ENCODE assay signal across 16 cellular contexts in genomic region chr17:19347323-19348080, GRCh38. TPM values are rescaled to one million over a fixed set of nuclear protein-coding genes. Genes with fewer than 3 reads are reported as not detected.
A peak's percentile ranks its signal among the peaks of the same experiment; 100 is the strongest.
DNase-seq lines count a peak whose midpoint lies in the region; ATAC-seq and TF ChIP-seq lines count a peak whose summit lies in the region.
"Had no signal": no experiment of that assay in that cellular context is flagged by ENCODE, and none has a peak within 500 bp of the region (broad histone marks: within the 10 kb centered on the region; RNA-seq: fewer than 3 reads in every experiment).

No MANE protein-coding gene starts in this region.

- H3K27ac Mint-ChIP-seq in activated CD8-positive, alpha-beta memory T cell treated with anti-CD3 and anti-CD28 coated beads, Interleukin-2, amount 10 ng/mL, durations not matched to agents 7 days and 5 days, result no peak overlapping the region
- H3K27ac Mint-ChIP-seq: activated naive CD8-positive, alpha-beta T cell; naive thymus-derived CD8-positive, alpha-beta T cell had no signal

- no peak overlapping the region for H3K4me2 ChIP-seq in neural cell (ENCODE audit: low read length)

- no peak overlapping the region for H3K4me3 Mint-ChIP-seq in activated CD8-positive, alpha-beta memory T cell treated with anti-CD3 and anti-CD28 coated beads, Interleukin-2, amount 10 ng/mL, durations not matched to agents 7 days and 5 days
- H3K4me3 Mint-ChIP-seq: activated naive CD8-positive, alpha-beta T cell; naive thymus-derived CD8-positive, alpha-beta T cell had no signal

- no peaks in the 10 kb centered on the region for H3K4me1 Mint-ChIP-seq in activated CD8-positive, alpha-beta memory T cell treated with anti-CD3 and anti-CD28 coated beads, Interleukin-2, amount 10 ng/mL, durations not matched to agents 7 days and 5 days
- H3K4me1 Mint-ChIP-seq: naive thymus-derived CD8-positive, alpha-beta T cell had no signal

- H3K4me1 ChIP-seq in transverse colon, result peaks cover 9 to 38% (median 18%) of the 10 kb centered on the region in 4 donors

- H3K4me3 ChIP-seq in neural cell (ENCODE audit: low read length) (no peak overlapping the region), transverse colon (no peak overlapping the region)
- H3K4me3 ChIP-seq: thyroid gland had no signal

- H2AFZ ChIP-seq in neural cell (ENCODE audit: low read depth, low read length), result no peak overlapping the region

- H3K36me3 Mint-ChIP-seq in activated CD8-positive, alpha-beta memory T cell treated with anti-CD3 and anti-CD28 coated beads, Interleukin-2, amount 10 ng/mL, durations not matched to agents 7 days and 5 days, result no peaks in the 10 kb centered on the region
- H3K36me3 Mint-ChIP-seq: activated naive CD8-positive, alpha-beta T cell; naive thymus-derived CD8-positive, alpha-beta T cell had no signal

- intact Hi-C loops in transverse colon (cut with DNase I; ENCODE audit: low total_unique reads), result no loop called here

- H3K36me3 ChIP-seq in neural cell (ENCODE audit: insufficient read depth, low read length) (no peaks in the 10 kb centered on the region), transverse colon (no peaks in the 10 kb centered on the region)

- H3K27me3 Mint-ChIP-seq in activated CD8-positive, alpha-beta memory T cell treated with anti-CD3 and anti-CD28 coated beads, Interleukin-2, amount 10 ng/mL, durations not matched to agents 7 days and 5 days, result peaks cover 11% of the 10 kb centered on the region

- CTCF ChIA-PET in activated CD8-positive, alpha-beta memory T cell treated with anti-CD3 and anti-CD28 coated beads, Interleukin-2, amount 10 ng/mL, durations not matched to agents 7 days and 5 days (lab: Charles Lee), result no interaction called here

- WGBS in transverse colon (ENCODE audit: low coverage in 1 of 2), 2 donors, result 89 to 100% methylated on average over 1 to 13 of the region's 13 CpGs

- H3K27ac ChIP-seq in cingulate gyrus (ENCODE audit: low read depth, low read length) (peak overlapping the region; percentile 88), neural cell (ENCODE audit: low read length) (no peak overlapping the region), transverse colon (peak overlapping the region; percentile 64 to 82 (median 68))

- no peaks in the 10 kb centered on the region for H3K27me3 ChIP-seq in neural cell (ENCODE audit: insufficient read depth, low read depth, low read length)
- H3K27me3 ChIP-seq in transverse colon, result no peaks in the 10 kb centered on the region
- H3K27me3 ChIP-seq: thyroid gland had no signal

- DNase-seq in activated CD8-positive, alpha-beta memory T cell treated with anti-CD3 and anti-CD28 coated beads, Interleukin-2, amount 50 U/mL, for 48 hours, result peak; percentile 40
- DNase-seq in activated CD8-positive, alpha-beta memory T cell treated with anti-CD3 and anti-CD28 coated beads, Interleukin-2, amount 10 ng/mL, durations not matched to agents 7 days and 5 days, result no peak
- DNase-seq in transverse colon (no peak), NCI-H1694 (lab: John Stamatoyannopoulos, UW) (no peak)
- DNase-seq: activated CD4-positive, alpha-beta T cell treated with anti-CD3 and anti-CD28 coated beads for 1 hour; DND-41; Kasumi-1; stimulated activated CD4-positive, alpha-beta T cell treated with anti-CD3 and anti-CD28 coated beads, Interleukin-4, amount 100 ng/mL, for 4 hours; thyroid gland had no signal

- TF ChIP-seq POLR2A in transverse colon (IDR thresholded peaks at IDR 0.05), result no peak

- TF ChIP-seq CTCF in neural cell (IDR thresholded peaks at IDR 0.05; ENCODE audit: poor library complexity, severe bottlenecking) (no peak), transverse colon (IDR thresholded peaks at IDR 0.05) (no peak)

- in situ Hi-C loops in transverse colon (cut with MboI; ENCODE audit: low pct_ligation_motif_present in 1 of 4, low pct_unique_long_range_greater_than_20kb in 1 of 4, low sequenced_read_pairs in 3 of 4), result no loop called here

- no peak overlapping the region for H3K9ac ChIP-seq in neural cell (ENCODE audit: low read length)

- TF ChIP-seq EP300 in neural cell (conservative IDR thresholded peaks at IDR 0.05; ENCODE audit: poor library complexity, severe bottlenecking) (no peak), transverse colon (IDR thresholded peaks at IDR 0.05; ENCODE audit: low read depth) (no peak)

- no peaks in the 10 kb centered on the region for H4K20me1 ChIP-seq in neural cell (ENCODE audit: insufficient read depth)

- no peaks in the 10 kb centered on the region for H3K9me3 ChIP-seq in neural cell (ENCODE audit: low read length)
- no peaks in the 10 kb centered on the region for H3K9me3 ChIP-seq in transverse colon
- H3K9me3 ChIP-seq: thyroid gland had no signal

- no peak for TF ChIP-seq RAD21 in neural cell (conservative IDR thresholded peaks at IDR 0.05)

- H3F3A ChIP-seq in neural cell (ENCODE audit: insufficient read depth, low read length, poor library complexity, severe bottlenecking), result no peaks in the 10 kb centered on the region

- no peaks in the 10 kb centered on the region for H3K79me2 ChIP-seq in neural cell (replicated peaks; ENCODE audit: insufficient read depth, low read length)

- no peaks in the 10 kb centered on the region for H3K9me3 Mint-ChIP-seq in activated CD8-positive, alpha-beta memory T cell treated with anti-CD3 and anti-CD28 coated beads, Interleukin-2, amount 10 ng/mL, durations not matched to agents 7 days and 5 days (ENCODE audit: low read depth)
- H3K9me3 Mint-ChIP-seq: naive thymus-derived CD8-positive, alpha-beta T cell had no signal

- H3K9me2 ChIP-seq in neural cell (ENCODE audit: insufficient read depth, low read length), result no peaks in the 10 kb centered on the region

- no peak for ATAC-seq in activated CD8-positive, alpha-beta memory T cell treated with anti-CD3 and anti-CD28 coated beads, Interleukin-2, amount 10 ng/mL, durations not matched to agents 7 days and 5 days
- no peak for ATAC-seq in HG03565 (IDR thresholded peaks at IDR 0.05; ENCODE audit: unreplicated experiment)
- no peak for ATAC-seq in GM21447 (IDR thresholded peaks at IDR 0.05; ENCODE audit: unreplicated experiment)
- ATAC-seq: naive thymus-derived CD8-positive, alpha-beta T cell had no signal

TF ChIP-seq in neural cell, 6 proteins besides CTCF, POLR2A, EP300 and RAD21:
- TF ChIP-seq POLR2AphosphoS5 (IDR thresholded peaks at IDR 0.05) (peak; percentile 39), REST (IDR thresholded peaks at IDR 0.05; ENCODE audit: borderline replicate concordance) (no peak), SMC3 (conservative IDR thresholded peaks at IDR 0.05; ENCODE audit: poor library complexity) (no peak), EZH2 (IDR thresholded peaks at IDR 0.05; ENCODE audit: borderline replicate concordance, insufficient read depth, low read length, poor library complexity, severe bottlenecking) (no peak), TAF1 (IDR thresholded peaks at IDR 0.05; ENCODE audit: low read depth) (no peak), MXI1 (conservative IDR thresholded peaks at IDR 0.05; ENCODE audit: poor library complexity, severe bottlenecking) (no peak)

RNA-seq across cellular contexts. Expression of gene B9D1, which starts 15.0 kb away (rescaled TPM):
- total RNA-seq in activated CD8-positive, alpha-beta memory T cell treated with anti-CD3 and anti-CD28 coated beads, Interleukin-2, amount 10 ng/mL, durations not matched to agents 7 days and 5 days, result 1 to 10 TPM; 1.1 to 2.6 TPM
- polyA plus RNA-seq in neural cell, result 28.5 and 32.0 TPM in 2 replicates
- polyA minus RNA-seq in neural cell, result 15.6 and 19.7 TPM in 2 replicates
- 10 to 100 TPM in 2 of 4 donors, 1 to 10 TPM in 2; 6.0 to 17.6 (median 9.5) TPM for total RNA-seq in transverse colon

RNA-seq across cellular contexts. Expression of gene MAPK7, which starts 30.8 kb away (rescaled TPM):
- 10 to 100 TPM; 16.9 to 27.8 TPM for total RNA-seq in activated CD8-positive, alpha-beta memory T cell treated with anti-CD3 and anti-CD28 coated beads, Interleukin-2, amount 10 ng/mL, durations not matched to agents 7 days and 5 days
- polyA plus RNA-seq in neural cell, result 11.1 and 18.8 TPM in 2 replicates
- 21.3 and 25.6 TPM in 2 replicates for polyA minus RNA-seq in neural cell
- 100 to 1,000 TPM in 1 of 4 donors, 10 to 100 TPM in 3; 15.3 to 112 (median 48.3) TPM for total RNA-seq in transverse colon

RNA-seq across cellular contexts. Expression of gene MFAP4, which starts 39.5 kb away (rescaled TPM):
- total RNA-seq in activated CD8-positive, alpha-beta memory T cell treated with anti-CD3 and anti-CD28 coated beads, Interleukin-2, amount 10 ng/mL, durations not matched to agents 7 days and 5 days, result not detected
- polyA plus RNA-seq in neural cell, result not detected in 2 replicates
- not detected in 2 replicates for polyA minus RNA-seq in neural cell
- total RNA-seq in transverse colon, result 10 to 100 TPM; 39.7 to 67.3 (median 51.5) TPM
- total RNA-seq: A172; naive thymus-derived CD8-positive, alpha-beta T cell had no signal
- polyA plus RNA-seq: naive thymus-derived CD8-positive, alpha-beta T cell had no signal

Comparison
In these comparisons a context has a peak if more than half of its experiments do, and no peak if none do; other contexts are left out.
1. RNA of gene MFAP4, which starts 39.5 kb away (total RNA-seq): 39.7 to 67.3 TPM in transverse colon; not detected in activated CD8-positive, alpha-beta memory T cell treated with anti-CD3 and anti-CD28 coated beads, Interleukin-2, amount 10 ng/mL, durations not matched to agents 7 days and 5 days; every median in the first group is over 10 times any median in the second.